In the genomic region with DNA sequence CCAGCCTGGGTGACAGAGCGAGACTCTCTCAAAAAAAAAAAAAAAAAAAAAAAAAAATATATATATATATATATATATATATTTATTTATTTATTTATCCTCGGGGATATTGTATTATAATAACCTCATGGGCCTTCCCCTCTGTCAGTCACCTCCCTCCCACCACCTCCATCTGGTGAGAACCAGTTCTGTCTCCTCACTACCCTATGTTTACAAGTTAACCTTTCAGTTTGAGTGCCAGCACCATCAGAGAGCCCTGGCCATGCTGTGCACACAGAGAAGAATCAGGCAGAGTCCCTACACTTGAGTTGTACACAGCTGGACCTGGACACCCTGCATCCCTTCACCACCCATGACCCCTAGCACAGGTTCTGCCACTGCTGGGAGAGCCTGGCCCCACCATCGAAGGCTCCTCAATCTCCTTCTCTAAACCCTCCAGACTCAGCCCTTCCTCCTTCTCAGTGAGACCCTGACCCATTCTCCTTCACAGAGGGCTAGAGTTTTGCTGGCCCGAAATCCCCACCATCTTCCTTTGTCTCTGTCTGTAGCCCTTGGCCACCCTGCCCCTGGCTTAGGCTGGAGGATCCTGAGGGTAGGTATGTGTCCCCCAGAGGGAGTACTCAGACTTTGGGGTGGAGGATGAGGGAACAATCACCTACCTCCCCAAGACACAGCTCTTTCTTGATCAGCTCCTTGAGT, we compare ENCODE assay signal across 15 cellular contexts. TPM values are rescaled to one million over a fixed set of nuclear protein-coding genes. Genes with fewer than 3 reads are reported as not detected.
DNase-seq lines count a peak whose midpoint lies in the region; ATAC-seq, FAIRE-seq and TF ChIP-seq lines count a peak whose summit lies in the region.
"Had no signal": no experiment of that assay in that cellular context is flagged by ENCODE, and none has a peak within 500 bp of the region (broad histone marks: within the 10 kb centered on the region; RNA-seq: fewer than 3 reads in every experiment).

No MANE protein-coding gene starts in this region.

- H3K4me3 Mint-ChIP-seq in CD8-positive, alpha-beta memory T cell: peak overlapping the region in 6 of 7 donors; percentile 1 to 80 (median 53)
- H3K4me3 Mint-ChIP-seq in astrocyte (ENCODE audit: unreplicated experiment): no peak overlapping the region

- no peak overlapping the region for H3K18ac ChIP-seq in trophoblast cell (ENCODE audit: low read length)

- H3K14ac ChIP-seq in trophoblast cell (ENCODE audit: low read length): no peak overlapping the region

- peaks cover 69 to 89% (median 75%) of the 10 kb centered on the region in 3 donors for H3K4me1 Mint-ChIP-seq in CD8-positive, alpha-beta memory T cell
- H3K4me1 Mint-ChIP-seq in astrocyte (ENCODE audit: low read depth, unreplicated experiment): peaks cover 50% of the 10 kb centered on the region

- DNase-seq in CD8-positive, alpha-beta memory T cell: no peak
- peak; percentile 56 for DNase-seq in NCI-H2029 (lab: John Stamatoyannopoulos, UW)
- no peak for DNase-seq in astrocyte (ENCODE audit: low read depth)
- DNase-seq in trophoblast cell: no peak
- no peak for DNase-seq in NCI-H1694 treated with DMSO at 0.1 percent for 48 hours (lab: John Stamatoyannopoulos, UW)
- DNase-seq: gastrocnemius medialis, NCI-H2227 treated with DMSO at 0.1 percent for 48 hours, SHP77 treated with DMSO at 0.1 percent for 48 hours had no signal

- peaks cover 25% of the 10 kb centered on the region for H3K79me1 ChIP-seq in trophoblast cell (ENCODE audit: low read length)

- WGBS in trophoblast cell (ENCODE audit: extremely low coverage, insufficient coverage, insufficient read length): no CpG with 5 or more reads among the region's 4 CpGs

- no peak overlapping the region for H2BK120ac ChIP-seq in trophoblast cell (ENCODE audit: insufficient read depth, low read length, poor library complexity)

- H3K79me2 ChIP-seq in astrocyte (ENCODE audit: insufficient read depth, low read length): peaks cover 16% of the 10 kb centered on the region
- peaks cover under 1% of the 10 kb centered on the region for H3K79me2 ChIP-seq in trophoblast cell (ENCODE audit: control insufficient read depth, insufficient read depth, low read length, poor library complexity)

- H3K36me3 ChIP-seq in CD8-positive, alpha-beta memory T cell (ENCODE audit: insufficient read depth, low read length): peaks cover 11% of the 10 kb centered on the region
- no peaks in the 10 kb centered on the region for H3K36me3 ChIP-seq in astrocyte (ENCODE audit: insufficient read depth, low read length)
- peaks cover 2 to 3% of the 10 kb centered on the region in 2 experiments for H3K36me3 ChIP-seq in trophoblast cell (ENCODE audit: control insufficient read depth in 1 of 2, insufficient read depth in 2 of 2, low read length in 2 of 2)
- H3K36me3 ChIP-seq: gastrocnemius medialis had no signal

- H2AK5ac ChIP-seq in trophoblast cell (ENCODE audit: low read length): peak overlapping the region; percentile 14

- H3K4me2 ChIP-seq in astrocyte (ENCODE audit: low read length) (no peak overlapping the region), trophoblast cell (ENCODE audit: low read length) (no peak overlapping the region)
- H3K4me2 ChIP-seq: KMS-11 had no signal

- TF ChIP-seq CTCF in astrocyte (IDR thresholded peaks at IDR 0.05; ENCODE audit: insufficient read depth, low read depth, low read length): no peak

- H3K27ac ChIP-seq in CD8-positive, alpha-beta memory T cell (ENCODE audit: low read depth, low read length): no peak overlapping the region
- no peak overlapping the region for H3K27ac ChIP-seq in astrocyte (ENCODE audit: low read depth, low read length)
- no peak overlapping the region for H3K27ac ChIP-seq in trophoblast cell (ENCODE audit: low read depth, low read length)
- H3K27ac ChIP-seq: KMS-11, VCaP had no signal

- H4K12ac ChIP-seq in trophoblast cell (ENCODE audit: low read depth, low read length): no peak overlapping the region

- peak overlapping the region; percentile 49 for H4K91ac ChIP-seq in trophoblast cell (ENCODE audit: low read depth, low read length)

- POLR2A ChIA-PET in CD8-positive, alpha-beta memory T cell (lab: Charles Lee): interaction anchor here (1.4 to 1.7 kb wide), 2 partner anchors 7 to 94 kb away, joined by 8 to 9 read pairs; a partner anchor contains a TSS

- no peak overlapping the region for H4K8ac ChIP-seq in trophoblast cell (ENCODE audit: low read depth, low read length)

- FAIRE-seq in astrocyte (lab: Jason Lieb, UNC): no peak
- FAIRE-seq: keratinocyte had no signal

- H3K36me3 Mint-ChIP-seq in CD8-positive, alpha-beta memory T cell: peaks cover 13 to 42% (median 14%) of the 10 kb centered on the region in 3 donors
- H3K36me3 Mint-ChIP-seq in astrocyte (ENCODE audit: low read depth, unreplicated experiment): peaks cover 2% of the 10 kb centered on the region

- H3K27me3 Mint-ChIP-seq in CD8-positive, alpha-beta memory T cell: peaks cover 0 to 1% of the 10 kb centered on the region in 2 donors
- no peaks in the 10 kb centered on the region for H3K27me3 Mint-ChIP-seq in astrocyte (ENCODE audit: low read depth, unreplicated experiment)

- peaks cover 73% of the 10 kb centered on the region for H3K4me1 ChIP-seq in CD8-positive, alpha-beta memory T cell (ENCODE audit: insufficient read depth, low read length)
- H3K4me1 ChIP-seq in astrocyte (ENCODE audit: insufficient read depth, low read length): peaks cover 39% of the 10 kb centered on the region
- H3K4me1 ChIP-seq in trophoblast cell (ENCODE audit: control insufficient read depth in 1 of 2, insufficient read depth in 2 of 2, low read length in 2 of 2): peaks cover 16 to 35% of the 10 kb centered on the region in 2 experiments

- peak overlapping the region; percentile 58 for H3K4me3 ChIP-seq in CD8-positive, alpha-beta memory T cell (ENCODE audit: low read length)
- H3K4me3 ChIP-seq in astrocyte (ENCODE audit: insufficient read depth, low read depth, low read length): no peak overlapping the region
- no peak overlapping the region for H3K4me3 ChIP-seq in trophoblast cell (ENCODE audit: low read depth, low read length)
- H3K4me3 ChIP-seq: gastrocnemius medialis had no signal

- ATAC-seq in GM21723 (IDR thresholded peaks at IDR 0.05; ENCODE audit: unreplicated experiment): no peak
- ATAC-seq in GM21528 (IDR thresholded peaks at IDR 0.05; ENCODE audit: low FRiP score, unreplicated experiment): no peak
- no peak for ATAC-seq in GM18867 (IDR thresholded peaks at IDR 0.05; ENCODE audit: unreplicated experiment)
- ATAC-seq: gastrocnemius medialis had no signal

- no peak overlapping the region for H2BK5ac ChIP-seq in trophoblast cell (ENCODE audit: low read depth, low read length, poor library complexity)

- H3K27me3 ChIP-seq in CD8-positive, alpha-beta memory T cell (ENCODE audit: insufficient read depth, low read length, poor library complexity, severe bottlenecking): no peaks in the 10 kb centered on the region
- H3K27me3 ChIP-seq in astrocyte (ENCODE audit: insufficient read depth, low read length) (no peaks in the 10 kb centered on the region), trophoblast cell (ENCODE audit: insufficient read depth, low read length) (no peaks in the 10 kb centered on the region)
- H3K27me3 ChIP-seq: gastrocnemius medialis had no signal

- H3K23ac ChIP-seq in trophoblast cell (ENCODE audit: low read length): no peak overlapping the region

- H3K9me3 ChIP-seq in CD8-positive, alpha-beta memory T cell (ENCODE audit: low read length): no peaks in the 10 kb centered on the region
- H3K9me3 ChIP-seq in astrocyte (ENCODE audit: insufficient read depth, low read depth, low read length): no peaks in the 10 kb centered on the region
- H3K9me3 ChIP-seq in trophoblast cell (ENCODE audit: insufficient read depth, low read depth, low read length): no peaks in the 10 kb centered on the region
- H3K9me3 ChIP-seq: gastrocnemius medialis had no signal

- H3K9ac ChIP-seq in astrocyte (ENCODE audit: low read length) (no peak overlapping the region), trophoblast cell (ENCODE audit: low read length) (no peak overlapping the region)
- H3K9ac ChIP-seq: KMS-11 had no signal

- peak overlapping the region; percentile 87 to 95 (median 92) for H3K27ac Mint-ChIP-seq in CD8-positive, alpha-beta memory T cell
- peak overlapping the region; percentile 58 for H3K27ac Mint-ChIP-seq in astrocyte (ENCODE audit: unreplicated experiment)

- CTCF ChIA-PET in CD8-positive, alpha-beta memory T cell (lab: Charles Lee): interaction anchor here (0.5 to 2.1 kb wide), 2 partner anchors 28 to 227 kb away, joined by 3 to 15 read pairs; no protein-coding TSS in a partner anchor

- peaks cover 0 to 1% (median 0%) of the 10 kb centered on the region in 5 donors for H3K9me3 Mint-ChIP-seq in CD8-positive, alpha-beta memory T cell
- H3K9me3 Mint-ChIP-seq in astrocyte (ENCODE audit: unreplicated experiment): no peaks in the 10 kb centered on the region

- no peaks in the 10 kb centered on the region for H4K20me1 ChIP-seq in astrocyte (ENCODE audit: insufficient read depth, low read length)

- no peak overlapping the region for H3K4ac ChIP-seq in trophoblast cell (ENCODE audit: low read depth, low read length)

- H2BK12ac ChIP-seq in trophoblast cell (ENCODE audit: low read length): peak overlapping the region; percentile 30

- H2AFZ ChIP-seq in astrocyte (ENCODE audit: low read depth, low read length) (no peak overlapping the region), trophoblast cell (ENCODE audit: insufficient read depth, low read length, poor library complexity) (no peak overlapping the region)

RNA-seq across cellular contexts. Expression of a gene that starts 1.2 kb away (rescaled TPM):
- 1 to 10 TPM in 1 of 2 experiments, under 1 TPM in 1; 0.61 to 1.5 TPM for total RNA-seq in CD8-positive, alpha-beta memory T cell
- 1.6 TPM for polyA plus RNA-seq in CD8-positive, alpha-beta memory T cell
- total RNA-seq in astrocyte: 0.39 TPM in 1 of 2 replicates, not detected in the other
- 0.37 and 0.40 TPM in 2 replicates for polyA plus RNA-seq in trophoblast cell (2013)
- total RNA-seq: gastrocnemius medialis had no signal
- polyA plus RNA-seq: neural cell had no signal

RNA-seq across cellular contexts. Expression of a gene that starts 3.8 kb away (rescaled TPM):
- total RNA-seq in CD8-positive, alpha-beta memory T cell: 100 to 1,000 TPM; 244 to 254 TPM
- 892 TPM for polyA plus RNA-seq in CD8-positive, alpha-beta memory T cell
- 74.4 and 125 TPM in 2 replicates for total RNA-seq in astrocyte
- polyA plus RNA-seq in trophoblast cell (2013): 120 and 129 TPM in 2 replicates
- polyA plus RNA-seq: neural cell had no signal

RNA-seq across cellular contexts. Expression of a gene that starts 6.1 kb away (rescaled TPM):
- total RNA-seq in CD8-positive, alpha-beta memory T cell: 100 to 1,000 TPM; 125 to 132 TPM
- polyA plus RNA-seq in CD8-positive, alpha-beta memory T cell: 2,575 TPM
- 58.5 and 69.3 TPM in 2 replicates for total RNA-seq in astrocyte
- polyA plus RNA-seq in trophoblast cell (2013): 154 and 165 TPM in 2 replicates
- polyA plus RNA-seq: neural cell had no signal

RNA-seq across cellular contexts. Expression of a gene that starts 9.5 kb away (rescaled TPM):
- not detected for total RNA-seq in CD8-positive, alpha-beta memory T cell
- polyA plus RNA-seq in CD8-positive, alpha-beta memory T cell: not detected
- total RNA-seq in astrocyte: 12.8 and 14.6 TPM in 2 replicates
- 29.8 and 31.8 TPM in 2 replicates for polyA plus RNA-seq in trophoblast cell (2013)
- polyA plus RNA-seq: neural cell had no signal

RNA-seq across cellular contexts. Expression of a gene that starts 26.1 kb away (rescaled TPM):
- total RNA-seq in CD8-positive, alpha-beta memory T cell: 1 to 10 TPM in 1 of 2 experiments, under 1 TPM in 1; 0.81 to 1.1 TPM
- 0.72 TPM for polyA plus RNA-seq in CD8-positive, alpha-beta memory T cell
- 3.0 and 3.8 TPM in 2 replicates for total RNA-seq in astrocyte
- polyA plus RNA-seq in trophoblast cell (2013): 6.5 and 6.7 TPM in 2 replicates
- polyA plus RNA-seq: neural cell had no signal
